Comparison of ENCODE assay signal across 26 cellular contexts in genomic region chr3:190404715-190405114, GRCh38. TPM values are rescaled to one million over a fixed set of nuclear protein-coding genes. Genes with fewer than 3 reads are reported as not detected.
"Had no signal": no experiment of that assay in that cellular context is flagged by ENCODE, and none has a peak within 500 bp of the region (broad histone marks: within the 10 kb centered on the region; RNA-seq: fewer than 3 reads in every experiment).

No MANE protein-coding gene starts in this region.

- DNase-seq: activated CD4-positive, alpha-beta memory T cell treated with anti-CD3 and anti-CD28 coated beads, Interleukin-2, amount 10 ng/mL, durations not matched to agents 7 days and 5 days; activated CD4-positive, alpha-beta T cell treated with anti-CD3 and anti-CD28 coated beads, Interleukin-2, amount 10 ng/mL, durations not matched to agents 24 days and 14 days; activated effector memory CD4-positive, alpha-beta T cell treated with Interleukin-2 at 50 U/mL for 16 hours; activated naive CD4-positive, alpha-beta T cell treated with anti-CD3 and anti-CD28 coated beads for 36 hours; activated naive CD8-positive, alpha-beta T cell treated with anti-CD3 and anti-CD28 coated beads, Interleukin-2, amount 10 ng/mL, durations not matched to agents 7 days and 5 days; activated T-cell treated with anti-CD3 and anti-CD28 coated beads, Interleukin-2, amount 50 U/mL, for 72 hours; amniotic stem cell; glutamatergic neuron; immature natural killer cell; mucosa of descending colon; nephron progenitor cell; stimulated activated CD4-positive, alpha-beta T cell treated with anti-CD3 and anti-CD28 coated beads, Interleukin-4, amount 100 ng/mL, for 4 hours; stimulated activated naive CD8-positive, alpha-beta T cell treated with anti-CD3 and anti-CD28 coated beads, Interleukin-15, Interleukin-2, amounts not matched to agents 100 U/mL and 50 U/mL, for 24 hours; SW 1271; T-helper 17 cell had no signal

- H3K4me1 Mint-ChIP-seq: activated CD4-positive, alpha-beta memory T cell treated with anti-CD3 and anti-CD28 coated beads, Interleukin-2, amount 10 ng/mL, durations not matched to agents 7 days and 5 days; activated CD4-positive, alpha-beta T cell treated with anti-CD3 and anti-CD28 coated beads, Interleukin-2, amount 10 ng/mL, durations not matched to agents 24 days and 14 days; activated naive CD8-positive, alpha-beta T cell treated with anti-CD3 and anti-CD28 coated beads, Interleukin-2, amount 10 ng/mL, durations not matched to agents 7 days and 5 days; immature natural killer cell; nephron progenitor cell; T-helper 17 cell had no signal

- H3K4me3 Mint-ChIP-seq: activated CD4-positive, alpha-beta memory T cell treated with anti-CD3 and anti-CD28 coated beads, Interleukin-2, amount 10 ng/mL, durations not matched to agents 7 days and 5 days; activated CD4-positive, alpha-beta T cell treated with anti-CD3 and anti-CD28 coated beads, Interleukin-2, amount 10 ng/mL, durations not matched to agents 24 days and 14 days; activated naive CD4-positive, alpha-beta T cell treated with anti-CD3 and anti-CD28 coated beads for 36 hours; activated naive CD8-positive, alpha-beta T cell treated with anti-CD3 and anti-CD28 coated beads, Interleukin-2, amount 10 ng/mL, durations not matched to agents 7 days and 5 days; activated T-cell treated with anti-CD3 and anti-CD28 coated beads, Interleukin-2, amount 50 U/mL, for 72 hours; immature natural killer cell; nephron progenitor cell; T-helper 17 cell had no signal

- H3K36me3 ChIP-seq: breast epithelium had no signal

- H3K4me1 ChIP-seq: breast epithelium had no signal

- H3K27ac ChIP-seq: breast epithelium, coronary artery, hepatocyte, VCaP had no signal

- H3K27ac Mint-ChIP-seq: activated CD4-positive, alpha-beta memory T cell treated with anti-CD3 and anti-CD28 coated beads, Interleukin-2, amount 10 ng/mL, durations not matched to agents 7 days and 5 days; activated CD4-positive, alpha-beta T cell treated with anti-CD3 and anti-CD28 coated beads, Interleukin-2, amount 10 ng/mL, durations not matched to agents 24 days and 14 days; activated naive CD4-positive, alpha-beta T cell treated with anti-CD3 and anti-CD28 coated beads for 36 hours; activated naive CD8-positive, alpha-beta T cell treated with anti-CD3 and anti-CD28 coated beads, Interleukin-2, amount 10 ng/mL, durations not matched to agents 7 days and 5 days; activated T-cell treated with anti-CD3 and anti-CD28 coated beads, Interleukin-2, amount 50 U/mL, for 72 hours; immature natural killer cell; nephron progenitor cell; progenitor cell of endocrine pancreas; T-helper 17 cell had no signal

- H3K9me3 ChIP-seq: breast epithelium, mucosa of descending colon had no signal

- H3K4me3 ChIP-seq: breast epithelium, coronary artery, hepatocyte, mucosa of descending colon had no signal

- H3K27me3 ChIP-seq: breast epithelium, hepatocyte had no signal

- H3K27me3 Mint-ChIP-seq: activated CD4-positive, alpha-beta memory T cell treated with anti-CD3 and anti-CD28 coated beads, Interleukin-2, amount 10 ng/mL, durations not matched to agents 7 days and 5 days; activated naive CD8-positive, alpha-beta T cell treated with anti-CD3 and anti-CD28 coated beads, Interleukin-2, amount 10 ng/mL, durations not matched to agents 7 days and 5 days; progenitor cell of endocrine pancreas had no signal

- H3K36me3 Mint-ChIP-seq: activated naive CD8-positive, alpha-beta T cell treated with anti-CD3 and anti-CD28 coated beads, Interleukin-2, amount 10 ng/mL, durations not matched to agents 7 days and 5 days; immature natural killer cell had no signal

- H3K9me3 Mint-ChIP-seq: activated CD4-positive, alpha-beta memory T cell treated with anti-CD3 and anti-CD28 coated beads, Interleukin-2, amount 10 ng/mL, durations not matched to agents 7 days and 5 days; activated CD4-positive, alpha-beta T cell treated with anti-CD3 and anti-CD28 coated beads, Interleukin-2, amount 10 ng/mL, durations not matched to agents 24 days and 14 days; activated naive CD4-positive, alpha-beta T cell treated with anti-CD3 and anti-CD28 coated beads for 36 hours; activated naive CD8-positive, alpha-beta T cell treated with anti-CD3 and anti-CD28 coated beads, Interleukin-2, amount 10 ng/mL, durations not matched to agents 7 days and 5 days; activated T-cell treated with anti-CD3 and anti-CD28 coated beads, Interleukin-2, amount 50 U/mL, for 72 hours; immature natural killer cell; nephron progenitor cell had no signal

RNA-seq across cellular contexts. Expression of gene CLDN16, which starts 16.8 kb away (rescaled TPM):
- total RNA-seq: activated CD4-positive, alpha-beta memory T cell treated with anti-CD3 and anti-CD28 coated beads, Interleukin-2, amount 10 ng/mL, durations not matched to agents 7 days and 5 days; activated CD4-positive, alpha-beta T cell treated with anti-CD3 and anti-CD28 coated beads, Interleukin-2, amount 10 ng/mL, durations not matched to agents 24 days and 14 days; activated naive CD4-positive, alpha-beta T cell treated with anti-CD3 and anti-CD28 coated beads for 36 hours; activated naive CD8-positive, alpha-beta T cell treated with anti-CD3 and anti-CD28 coated beads, Interleukin-2, amount 10 ng/mL, durations not matched to agents 7 days and 5 days; mucosa of descending colon; T-helper 17 cell had no signal
- polyA plus RNA-seq: immature natural killer cell had no signal

RNA-seq across cellular contexts. Expression of gene TMEM207, which starts 45.0 kb away (rescaled TPM):
- total RNA-seq: activated CD4-positive, alpha-beta memory T cell treated with anti-CD3 and anti-CD28 coated beads, Interleukin-2, amount 10 ng/mL, durations not matched to agents 7 days and 5 days; activated CD4-positive, alpha-beta T cell treated with anti-CD3 and anti-CD28 coated beads, Interleukin-2, amount 10 ng/mL, durations not matched to agents 24 days and 14 days; activated naive CD4-positive, alpha-beta T cell treated with anti-CD3 and anti-CD28 coated beads for 36 hours; activated naive CD8-positive, alpha-beta T cell treated with anti-CD3 and anti-CD28 coated beads, Interleukin-2, amount 10 ng/mL, durations not matched to agents 7 days and 5 days; activated T-cell treated with anti-CD3 and anti-CD28 coated beads, Interleukin-2, amount 50 U/mL, for 72 hours; breast epithelium; epithelial cell of proximal tubule; frontal cortex; liver; mucosa of descending colon; progenitor cell of endocrine pancreas; subcutaneous adipose tissue; T-helper 17 cell; urinary bladder had no signal
- polyA plus RNA-seq: immature natural killer cell, liver, thymus, urinary bladder had no signal
